4 cellular contexts compared by ENCODE assay signal in the genomic region with DNA sequence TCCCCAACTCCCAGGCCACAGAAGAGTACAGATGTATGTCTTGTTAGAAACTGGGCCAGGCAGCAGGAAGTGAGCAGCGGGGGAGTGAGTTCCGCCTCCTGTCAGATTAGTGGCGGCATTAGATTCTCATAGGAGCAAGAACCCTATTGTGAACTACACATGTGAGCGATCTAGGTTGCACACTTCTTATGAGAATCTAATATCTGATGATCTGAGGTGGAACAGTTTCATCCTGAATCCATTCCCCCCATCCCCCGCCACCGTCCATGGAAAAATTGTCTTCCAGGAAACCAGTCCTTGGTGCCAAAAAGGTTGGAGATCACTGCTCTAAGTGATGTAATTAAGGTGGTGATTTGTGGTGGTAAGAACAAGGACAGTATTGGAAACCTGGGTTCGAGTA. TPM values are rescaled to one million over a fixed set of nuclear protein-coding genes. Genes with fewer than 3 reads are reported as not detected.
"Had no signal": no experiment of that assay in that cellular context is flagged by ENCODE, and none has a peak within 500 bp of the region (broad histone marks: within the 10 kb centered on the region; RNA-seq: fewer than 3 reads in every experiment).

No MANE protein-coding gene starts in this region.

- H3K4me3 ChIP-seq: GM12878 had no signal

- DNase-seq: GDM1, GF-D8 had no signal

RNA-seq across cellular contexts. Expression of a gene that starts 24.5 kb away (rescaled TPM):
- total RNA-seq: G401 had no signal
